In the genomic region with DNA sequence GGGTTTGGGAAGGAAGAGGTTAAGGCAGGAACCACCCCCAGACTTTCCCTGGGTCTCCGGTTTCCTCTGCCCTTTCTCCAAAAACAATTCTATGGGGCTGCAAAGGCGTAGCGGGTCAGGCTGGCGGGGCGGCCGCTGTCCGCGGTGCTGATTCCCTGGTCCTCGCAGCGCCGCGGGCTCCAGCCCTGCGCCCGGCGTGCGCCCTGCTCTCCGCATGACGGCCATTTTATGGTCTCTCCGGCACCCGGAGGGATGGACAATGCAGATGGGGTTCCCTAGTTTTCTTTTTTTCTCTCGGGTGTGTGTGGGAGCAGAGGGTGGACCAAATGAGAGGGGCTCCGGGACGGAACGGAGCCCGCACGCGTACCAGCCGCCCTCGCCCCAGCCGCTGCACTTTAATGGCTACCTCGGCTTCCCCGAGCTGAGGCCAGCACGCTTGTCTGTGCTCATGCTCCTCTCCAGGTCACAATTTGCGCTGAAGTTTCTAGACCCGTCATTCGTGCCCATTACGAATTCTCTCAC, we compare ENCODE assay signal across 1 cellular context.
TF ChIP-seq lines count a peak whose summit lies in the region.

No MANE protein-coding gene starts in this region.

TF ChIP-seq in HepG2, 621 proteins besides CTCF, POLR2A, EP300 and RAD21 (continued from another document and continues in another):
- TF ChIP-seq, protein P1, sequence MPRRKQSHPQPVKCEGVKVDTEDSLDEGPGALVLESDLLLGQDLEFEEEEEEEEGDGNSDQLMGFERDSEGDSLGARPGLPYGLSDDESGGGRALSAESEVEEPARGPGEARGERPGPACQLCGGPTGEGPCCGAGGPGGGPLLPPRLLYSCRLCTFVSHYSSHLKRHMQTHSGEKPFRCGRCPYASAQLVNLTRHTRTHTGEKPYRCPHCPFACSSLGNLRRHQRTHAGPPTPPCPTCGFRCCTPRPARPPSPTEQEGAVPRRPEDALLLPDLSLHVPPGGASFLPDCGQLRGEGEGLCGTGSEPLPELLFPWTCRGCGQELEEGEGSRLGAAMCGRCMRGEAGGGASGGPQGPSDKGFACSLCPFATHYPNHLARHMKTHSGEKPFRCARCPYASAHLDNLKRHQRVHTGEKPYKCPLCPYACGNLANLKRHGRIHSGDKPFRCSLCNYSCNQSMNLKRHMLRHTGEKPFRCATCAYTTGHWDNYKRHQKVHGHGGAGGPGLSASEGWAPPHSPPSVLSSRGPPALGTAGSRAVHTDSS (CRISPR knock-in tag; conservative IDR thresholded peaks at IDR 0.05), result no peak
- TF ChIP-seq, protein P2, sequence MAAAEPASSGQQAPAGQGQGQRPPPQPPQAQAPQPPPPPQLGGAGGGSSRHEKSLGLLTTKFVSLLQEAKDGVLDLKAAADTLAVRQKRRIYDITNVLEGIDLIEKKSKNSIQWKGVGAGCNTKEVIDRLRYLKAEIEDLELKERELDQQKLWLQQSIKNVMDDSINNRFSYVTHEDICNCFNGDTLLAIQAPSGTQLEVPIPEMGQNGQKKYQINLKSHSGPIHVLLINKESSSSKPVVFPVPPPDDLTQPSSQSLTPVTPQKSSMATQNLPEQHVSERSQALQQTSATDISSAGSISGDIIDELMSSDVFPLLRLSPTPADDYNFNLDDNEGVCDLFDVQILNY (CRISPR knock-in tag; conservative IDR thresholded peaks at IDR 0.05), result peak; percentile 60; the same call in 1 of the 2 replicates
- TF ChIP-seq, protein P3, sequence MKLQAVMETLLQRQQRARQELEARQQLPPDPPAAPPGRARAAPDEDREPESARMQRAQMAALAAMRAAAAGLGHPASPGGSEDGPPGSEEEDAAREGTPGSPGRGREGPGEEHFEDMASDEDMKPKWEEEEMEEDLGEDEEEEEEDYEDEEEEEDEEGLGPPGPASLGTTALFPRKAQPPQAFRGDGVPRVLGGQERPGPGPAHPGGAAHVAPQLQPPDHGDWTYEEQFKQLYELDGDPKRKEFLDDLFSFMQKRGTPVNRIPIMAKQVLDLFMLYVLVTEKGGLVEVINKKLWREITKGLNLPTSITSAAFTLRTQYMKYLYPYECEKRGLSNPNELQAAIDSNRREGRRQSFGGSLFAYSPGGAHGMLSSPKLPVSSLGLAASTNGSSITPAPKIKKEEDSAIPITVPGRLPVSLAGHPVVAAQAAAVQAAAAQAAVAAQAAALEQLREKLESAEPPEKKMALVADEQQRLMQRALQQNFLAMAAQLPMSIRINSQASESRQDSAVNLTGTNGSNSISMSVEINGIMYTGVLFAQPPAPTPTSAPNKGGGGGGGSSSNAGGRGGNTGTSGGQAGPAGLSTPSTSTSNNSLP (IDR thresholded peaks at IDR 0.05; ENCODE audit: low read depth, low read length), result no peak
- TF ChIP-seq, protein P4, sequence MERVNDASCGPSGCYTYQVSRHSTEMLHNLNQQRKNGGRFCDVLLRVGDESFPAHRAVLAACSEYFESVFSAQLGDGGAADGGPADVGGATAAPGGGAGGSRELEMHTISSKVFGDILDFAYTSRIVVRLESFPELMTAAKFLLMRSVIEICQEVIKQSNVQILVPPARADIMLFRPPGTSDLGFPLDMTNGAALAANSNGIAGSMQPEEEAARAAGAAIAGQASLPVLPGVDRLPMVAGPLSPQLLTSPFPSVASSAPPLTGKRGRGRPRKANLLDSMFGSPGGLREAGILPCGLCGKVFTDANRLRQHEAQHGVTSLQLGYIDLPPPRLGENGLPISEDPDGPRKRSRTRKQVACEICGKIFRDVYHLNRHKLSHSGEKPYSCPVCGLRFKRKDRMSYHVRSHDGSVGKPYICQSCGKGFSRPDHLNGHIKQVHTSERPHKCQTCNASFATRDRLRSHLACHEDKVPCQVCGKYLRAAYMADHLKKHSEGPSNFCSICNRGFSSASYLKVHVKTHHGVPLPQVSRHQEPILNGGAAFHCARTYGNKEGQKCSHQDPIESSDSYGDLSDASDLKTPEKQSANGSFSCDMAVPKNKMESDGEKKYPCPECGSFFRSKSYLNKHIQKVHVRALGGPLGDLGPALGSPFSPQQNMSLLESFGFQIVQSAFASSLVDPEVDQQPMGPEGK (CRISPR knock-in tag; IDR thresholded peaks at IDR 0.05), result no peak
- TF ChIP-seq ZZZ3 (CRISPR knock-in tag; IDR thresholded peaks at IDR 0.05; ENCODE audit: borderline replicate concordance) (no peak), ZFY (CRISPR knock-in tag; IDR thresholded peaks at IDR 0.05) (peak; percentile 49), FIP1L1 (IDR thresholded peaks at IDR 0.05; ENCODE audit: borderline replicate concordance, insufficient read depth, low read depth, low read length) (no peak), HOXD1 (CRISPR knock-in tag; IDR thresholded peaks at IDR 0.05) (0 out of 2 replicates have a peak, but pooled peaks have one; percentile 45), ZNF460 (CRISPR knock-in tag; IDR thresholded peaks at IDR 0.05; ENCODE audit: borderline replicate concordance) (no peak), ATRX (CRISPR knock-in tag; IDR thresholded peaks at IDR 0.05; ENCODE audit: borderline replicate concordance) (no peak), ZNF530 (CRISPR knock-in tag; IDR thresholded peaks at IDR 0.05; ENCODE audit: low read depth) (no peak), MIER3 (CRISPR knock-in tag; IDR thresholded peaks at IDR 0.05; ENCODE audit: borderline replicate concordance) (no peak), ZNF816 (CRISPR knock-in tag; IDR thresholded peaks at IDR 0.05; ENCODE audit: borderline replicate concordance) (peak; percentile 80), ETV6 (CRISPR knock-in tag; conservative IDR thresholded peaks at IDR 0.05) (peak; percentile 76; the same call in 1 of the 2 replicates), ZBTB7B (CRISPR knock-in tag; IDR thresholded peaks at IDR 0.05) (no peak), HNRNPK (IDR thresholded peaks at IDR 0.05; ENCODE audit: low read depth, low read length, poor library complexity, severe bottlenecking) (no peak), ADNP (CRISPR knock-in tag; IDR thresholded peaks at IDR 0.05) (no peak), NCOA1 (CRISPR knock-in tag; IDR thresholded peaks at IDR 0.05) (no peak), ZNF570 (CRISPR knock-in tag; IDR thresholded peaks at IDR 0.05; ENCODE audit: borderline replicate concordance) (no peak), ZSCAN21 (CRISPR knock-in tag; IDR thresholded peaks at IDR 0.05; ENCODE audit: borderline replicate concordance) (peak; percentile 73), JDP2 (CRISPR knock-in tag; IDR thresholded peaks at IDR 0.05; ENCODE audit: borderline replicate concordance) (no peak; the same call in 1 of the 2 replicates), ZNF124 (CRISPR knock-in tag; IDR thresholded peaks at IDR 0.05) (0 out of 2 replicates have a peak, but pooled peaks have one; percentile 50), SMARCE1 (IDR thresholded peaks at IDR 0.05; ENCODE audit: borderline replicate concordance) (no peak), SNRNP70 (IDR thresholded peaks at IDR 0.05; ENCODE audit: low read depth, low read length) (no peak), NFRKB (IDR thresholded peaks at IDR 0.05) (no peak), JUN (CRISPR knock-in tag; IDR thresholded peaks at IDR 0.05) (no peak), ZNF589 (CRISPR knock-in tag; conservative IDR thresholded peaks at IDR 0.05) (0 out of 2 replicates have a peak, but pooled peaks have one; percentile 28)
- TF ChIP-seq, protein P5, sequence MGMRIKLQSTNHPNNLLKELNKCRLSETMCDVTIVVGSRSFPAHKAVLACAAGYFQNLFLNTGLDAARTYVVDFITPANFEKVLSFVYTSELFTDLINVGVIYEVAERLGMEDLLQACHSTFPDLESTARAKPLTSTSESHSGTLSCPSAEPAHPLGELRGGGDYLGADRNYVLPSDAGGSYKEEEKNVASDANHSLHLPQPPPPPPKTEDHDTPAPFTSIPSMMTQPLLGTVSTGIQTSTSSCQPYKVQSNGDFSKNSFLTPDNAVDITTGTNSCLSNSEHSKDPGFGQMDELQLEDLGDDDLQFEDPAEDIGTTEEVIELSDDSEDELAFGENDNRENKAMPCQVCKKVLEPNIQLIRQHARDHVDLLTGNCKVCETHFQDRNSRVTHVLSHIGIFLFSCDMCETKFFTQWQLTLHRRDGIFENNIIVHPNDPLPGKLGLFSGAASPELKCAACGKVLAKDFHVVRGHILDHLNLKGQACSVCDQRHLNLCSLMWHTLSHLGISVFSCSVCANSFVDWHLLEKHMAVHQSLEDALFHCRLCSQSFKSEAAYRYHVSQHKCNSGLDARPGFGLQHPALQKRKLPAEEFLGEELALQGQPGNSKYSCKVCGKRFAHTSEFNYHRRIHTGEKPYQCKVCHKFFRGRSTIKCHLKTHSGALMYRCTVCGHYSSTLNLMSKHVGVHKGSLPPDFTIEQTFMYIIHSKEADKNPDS (CRISPR knock-in tag; IDR thresholded peaks at IDR 0.05), result no peak
- TF ChIP-seq, protein P6, sequence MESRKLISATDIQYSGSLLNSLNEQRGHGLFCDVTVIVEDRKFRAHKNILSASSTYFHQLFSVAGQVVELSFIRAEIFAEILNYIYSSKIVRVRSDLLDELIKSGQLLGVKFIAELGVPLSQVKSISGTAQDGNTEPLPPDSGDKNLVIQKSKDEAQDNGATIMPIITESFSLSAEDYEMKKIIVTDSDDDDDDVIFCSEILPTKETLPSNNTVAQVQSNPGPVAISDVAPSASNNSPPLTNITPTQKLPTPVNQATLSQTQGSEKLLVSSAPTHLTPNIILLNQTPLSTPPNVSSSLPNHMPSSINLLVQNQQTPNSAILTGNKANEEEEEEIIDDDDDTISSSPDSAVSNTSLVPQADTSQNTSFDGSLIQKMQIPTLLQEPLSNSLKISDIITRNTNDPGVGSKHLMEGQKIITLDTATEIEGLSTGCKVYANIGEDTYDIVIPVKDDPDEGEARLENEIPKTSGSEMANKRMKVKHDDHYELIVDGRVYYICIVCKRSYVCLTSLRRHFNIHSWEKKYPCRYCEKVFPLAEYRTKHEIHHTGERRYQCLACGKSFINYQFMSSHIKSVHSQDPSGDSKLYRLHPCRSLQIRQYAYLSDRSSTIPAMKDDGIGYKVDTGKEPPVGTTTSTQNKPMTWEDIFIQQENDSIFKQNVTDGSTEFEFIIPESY (CRISPR knock-in tag; IDR thresholded peaks at IDR 0.05), result peak; percentile 89
- TF ChIP-seq, protein P7, sequence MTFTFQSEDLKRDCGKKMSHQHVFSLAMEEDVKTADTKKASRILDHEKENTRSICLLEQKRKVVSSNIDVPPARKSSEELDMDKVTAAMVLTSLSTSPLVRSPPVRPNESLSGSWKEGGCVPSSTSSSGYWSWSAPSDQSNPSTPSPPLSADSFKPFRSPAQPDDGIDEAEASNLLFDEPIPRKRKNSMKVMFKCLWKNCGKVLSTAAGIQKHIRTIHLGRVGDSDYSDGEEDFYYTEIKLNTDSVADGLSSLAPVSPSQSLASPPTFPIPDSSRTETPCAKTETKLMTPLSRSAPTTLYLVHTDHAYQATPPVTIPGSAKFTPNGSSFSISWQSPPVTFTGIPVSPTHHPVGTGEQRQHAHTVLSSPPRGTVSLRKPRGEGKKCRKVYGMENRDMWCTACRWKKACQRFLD (CRISPR knock-in tag; IDR thresholded peaks at IDR 0.05; ENCODE audit: borderline replicate concordance), result no peak
- TF ChIP-seq, protein P8, sequence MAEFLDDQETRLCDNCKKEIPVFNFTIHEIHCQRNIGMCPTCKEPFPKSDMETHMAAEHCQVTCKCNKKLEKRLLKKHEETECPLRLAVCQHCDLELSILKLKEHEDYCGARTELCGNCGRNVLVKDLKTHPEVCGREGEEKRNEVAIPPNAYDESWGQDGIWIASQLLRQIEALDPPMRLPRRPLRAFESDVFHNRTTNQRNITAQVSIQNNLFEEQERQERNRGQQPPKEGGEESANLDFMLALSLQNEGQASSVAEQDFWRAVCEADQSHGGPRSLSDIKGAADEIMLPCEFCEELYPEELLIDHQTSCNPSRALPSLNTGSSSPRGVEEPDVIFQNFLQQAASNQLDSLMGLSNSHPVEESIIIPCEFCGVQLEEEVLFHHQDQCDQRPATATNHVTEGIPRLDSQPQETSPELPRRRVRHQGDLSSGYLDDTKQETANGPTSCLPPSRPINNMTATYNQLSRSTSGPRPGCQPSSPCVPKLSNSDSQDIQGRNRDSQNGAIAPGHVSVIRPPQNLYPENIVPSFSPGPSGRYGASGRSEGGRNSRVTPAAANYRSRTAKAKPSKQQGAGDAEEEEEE (CRISPR knock-in tag; IDR thresholded peaks at IDR 0.05; ENCODE audit: borderline replicate concordance), result no peak
- TF ChIP-seq, protein P9, sequence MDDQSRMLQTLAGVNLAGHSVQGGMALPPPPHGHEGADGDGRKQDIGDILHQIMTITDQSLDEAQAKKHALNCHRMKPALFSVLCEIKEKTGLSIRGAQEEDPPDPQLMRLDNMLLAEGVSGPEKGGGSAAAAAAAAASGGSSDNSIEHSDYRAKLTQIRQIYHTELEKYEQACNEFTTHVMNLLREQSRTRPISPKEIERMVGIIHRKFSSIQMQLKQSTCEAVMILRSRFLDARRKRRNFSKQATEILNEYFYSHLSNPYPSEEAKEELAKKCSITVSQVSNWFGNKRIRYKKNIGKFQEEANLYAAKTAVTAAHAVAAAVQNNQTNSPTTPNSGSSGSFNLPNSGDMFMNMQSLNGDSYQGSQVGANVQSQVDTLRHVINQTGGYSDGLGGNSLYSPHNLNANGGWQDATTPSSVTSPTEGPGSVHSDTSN (CRISPR knock-in tag; IDR thresholded peaks at IDR 0.05; ENCODE audit: borderline replicate concordance), result peak; percentile 69; the same call in 1 of the 2 replicates
- TF ChIP-seq, protein P10, sequence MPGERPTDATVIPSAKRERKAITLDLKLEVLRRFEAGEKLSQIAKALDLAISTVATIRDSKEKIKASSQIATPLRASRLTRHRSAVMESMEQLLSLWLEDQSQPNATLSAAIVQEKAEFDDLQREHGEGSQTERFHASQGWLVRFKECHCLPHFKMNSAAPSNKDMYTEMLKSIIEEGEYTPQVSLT (CRISPR knock-in tag; IDR thresholded peaks at IDR 0.05; ENCODE audit: borderline replicate concordance, low read depth), result no peak
- TF ChIP-seq, protein P11, sequence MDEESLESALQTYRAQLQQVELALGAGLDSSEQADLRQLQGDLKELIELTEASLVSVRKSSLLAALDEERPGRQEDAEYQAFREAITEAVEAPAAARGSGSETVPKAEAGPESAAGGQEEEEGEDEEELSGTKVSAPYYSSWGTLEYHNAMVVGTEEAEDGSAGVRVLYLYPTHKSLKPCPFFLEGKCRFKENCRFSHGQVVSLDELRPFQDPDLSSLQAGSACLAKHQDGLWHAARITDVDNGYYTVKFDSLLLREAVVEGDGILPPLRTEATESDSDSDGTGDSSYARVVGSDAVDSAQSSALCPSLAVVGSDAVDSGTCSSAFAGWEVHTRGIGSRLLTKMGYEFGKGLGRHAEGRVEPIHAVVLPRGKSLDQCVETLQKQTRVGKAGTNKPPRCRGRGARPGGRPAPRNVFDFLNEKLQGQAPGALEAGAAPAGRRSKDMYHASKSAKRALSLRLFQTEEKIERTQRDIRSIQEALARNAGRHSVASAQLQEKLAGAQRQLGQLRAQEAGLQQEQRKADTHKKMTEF (CRISPR knock-in tag; IDR thresholded peaks at IDR 0.05), result peak; percentile 43; the same call in 1 of the 2 replicates
- TF ChIP-seq, protein P12, sequence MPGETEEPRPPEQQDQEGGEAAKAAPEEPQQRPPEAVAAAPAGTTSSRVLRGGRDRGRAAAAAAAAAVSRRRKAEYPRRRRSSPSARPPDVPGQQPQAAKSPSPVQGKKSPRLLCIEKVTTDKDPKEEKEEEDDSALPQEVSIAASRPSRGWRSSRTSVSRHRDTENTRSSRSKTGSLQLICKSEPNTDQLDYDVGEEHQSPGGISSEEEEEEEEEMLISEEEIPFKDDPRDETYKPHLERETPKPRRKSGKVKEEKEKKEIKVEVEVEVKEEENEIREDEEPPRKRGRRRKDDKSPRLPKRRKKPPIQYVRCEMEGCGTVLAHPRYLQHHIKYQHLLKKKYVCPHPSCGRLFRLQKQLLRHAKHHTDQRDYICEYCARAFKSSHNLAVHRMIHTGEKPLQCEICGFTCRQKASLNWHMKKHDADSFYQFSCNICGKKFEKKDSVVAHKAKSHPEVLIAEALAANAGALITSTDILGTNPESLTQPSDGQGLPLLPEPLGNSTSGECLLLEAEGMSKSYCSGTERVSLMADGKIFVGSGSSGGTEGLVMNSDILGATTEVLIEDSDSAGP (CRISPR knock-in tag; IDR thresholded peaks at IDR 0.05; ENCODE audit: borderline replicate concordance), result no peak
